In genomic region chr1:206909167-206909882, GRCh38 we compare ENCODE assay signal across 8 cellular contexts. TPM values are rescaled to one million over a fixed set of nuclear protein-coding genes. Genes with fewer than 3 reads are reported as not detected.
DNase-seq lines count a peak whose midpoint lies in the region; ATAC-seq and TF ChIP-seq lines count a peak whose summit lies in the region.

No MANE protein-coding gene starts in this region.

- H3K4me1 Mint-ChIP-seq in stimulated activated memory B cell treated with anti-CD40 and anti-IgM and Interleukin-4, amounts not matched to agents 10 μg/mL and 1 μg/mL and 100 μg/mL, for 72 hours, result peaks cover 91% of the 10 kb centered on the region

- H3K27ac Mint-ChIP-seq in stimulated activated memory B cell treated with anti-CD40 and anti-IgM and Interleukin-4, amounts not matched to agents 10 μg/mL and 1 μg/mL and 100 μg/mL, for 72 hours, result peak overlapping the region; percentile 14

- no peak for TF ChIP-seq CTCF in AG04450 (IDR thresholded peaks at IDR 0.05; ENCODE audit: low read depth, low read length)

- in situ Hi-C loops in T47D (cut with HindIII; ENCODE audit: low pct_unique_long_range_greater_than_20kb, low sequenced_read_pairs), result no loop called here

- H3K27me3 ChIP-seq in AG04450 (ENCODE audit: control insufficient read depth, insufficient read depth, low read length) (peaks cover 6% of the 10 kb centered on the region), HUES48 (ENCODE audit: control insufficient read depth, insufficient read depth, low read length) (peaks cover 42% of the 10 kb centered on the region)

- DNase-seq in AG04450 (ENCODE audit: low read depth, low spot score), result no peak
- DNase-seq in SW480 (ENCODE audit: low spot score), result peak; percentile 80
- peak; percentile 67 to 90 for DNase-seq in T47D (ENCODE audit: low read depth in 1 of 2, low spot score in 1 of 2)
- DNase-seq in kidney glomerular epithelial cell (lab: John Stamatoyannopoulos, UW), result peak; percentile 6

- H3K9ac ChIP-seq in HUES48 (ENCODE audit: low read depth, low read length), result no peak overlapping the region

- H3K9me3 Mint-ChIP-seq in stimulated activated memory B cell treated with anti-CD40 and anti-IgM and Interleukin-4, amounts not matched to agents 10 μg/mL and 1 μg/mL and 100 μg/mL, for 72 hours, result no peaks in the 10 kb centered on the region

- peaks cover 77% of the 10 kb centered on the region for H3K36me3 Mint-ChIP-seq in stimulated activated memory B cell treated with anti-CD40 and anti-IgM and Interleukin-4, amounts not matched to agents 10 μg/mL and 1 μg/mL and 100 μg/mL, for 72 hours

- H3K36me3 ChIP-seq in HUES48 (ENCODE audit: control insufficient read depth, insufficient read depth, low read length), result no peaks in the 10 kb centered on the region

- H3K4me3 ChIP-seq in AG04450 (ENCODE audit: low read depth, low read length), result peak overlapping the region; percentile 58
- H3K4me3 ChIP-seq in HUES48 (ENCODE audit: low read depth, low read length), result peak overlapping the region; percentile 72

- H3K27ac ChIP-seq in AG04450 (ENCODE audit: low read depth, low read length) (no peak overlapping the region), HUES48 (ENCODE audit: low read depth, low read length) (no peak overlapping the region)

- peaks cover 8% of the 10 kb centered on the region; the same call in 1 of the 2 replicates for H3K9me3 ChIP-seq in AG04450 (ENCODE audit: control insufficient read depth, insufficient read depth, low read length)
- no peaks in the 10 kb centered on the region for H3K9me3 ChIP-seq in HUES48 (ENCODE audit: control insufficient read depth, insufficient read depth, low read length)

- H3K27me3 Mint-ChIP-seq in stimulated activated memory B cell treated with anti-CD40 and anti-IgM and Interleukin-4, amounts not matched to agents 10 μg/mL and 1 μg/mL and 100 μg/mL, for 72 hours, result no peaks in the 10 kb centered on the region

- CTCF ChIA-PET in AG04450 (lab: Charles Lee), result interaction anchor here (0.6 to 4.9 kb wide), 21 partner anchors 9 to 296 kb away, joined by 3 to 50 read pairs (median 5); partner anchors contain the start of gene IL20

- H3K4me3 Mint-ChIP-seq in stimulated activated memory B cell treated with anti-CD40 and anti-IgM and Interleukin-4, amounts not matched to agents 10 μg/mL and 1 μg/mL and 100 μg/mL, for 72 hours, result peak overlapping the region; percentile 40

- POLR2A ChIA-PET in AG04450 (lab: Yijun Ruan, JAX), result interaction anchor here (1.1 kb wide), 1 partner anchor 63 kb away, joined by 4 read pairs; no protein-coding TSS in a partner anchor

- H3K4me1 ChIP-seq in HUES48 (ENCODE audit: control insufficient read depth, insufficient read depth, low read length), result peaks cover 9% of the 10 kb centered on the region

- ATAC-seq in stimulated activated memory B cell treated with anti-CD40 and anti-IgM and Interleukin-4, amounts not matched to agents 10 μg/mL and 1 μg/mL and 100 μg/mL, for 72 hours, result peak; percentile 16
- ATAC-seq in GM21723 (IDR thresholded peaks at IDR 0.05; ENCODE audit: unreplicated experiment) (no peak), HG03457 (IDR thresholded peaks at IDR 0.05; ENCODE audit: unreplicated experiment) (no peak)

RNA-seq across cellular contexts. Expression of gene IL24, which starts 12.1 kb away (rescaled TPM):
- polyA plus RNA-seq in AG04450 (2011; rRNA removed), result 0.60 and 0.73 TPM in 2 replicates
- 0.17 and 0.28 TPM in 2 replicates for polyA minus RNA-seq in AG04450 (2011; rRNA and poly(A)+ RNA removed)

RNA-seq across cellular contexts. Expression of gene FCMR, which starts 12.4 kb away (rescaled TPM):
- polyA plus RNA-seq in AG04450 (2011; rRNA removed), result 1.1 and 1.2 TPM in 2 replicates
- 2.0 and 2.8 TPM in 2 replicates for polyA minus RNA-seq in AG04450 (2011; rRNA and poly(A)+ RNA removed)

RNA-seq across cellular contexts. Expression of gene PIGR, which starts 36.9 kb away (rescaled TPM):
- not detected in 2 replicates for polyA plus RNA-seq in AG04450 (2011; rRNA removed)
- not detected in 2 replicates for polyA minus RNA-seq in AG04450 (2011; rRNA and poly(A)+ RNA removed)

RNA-seq across cellular contexts. Expression of gene IL20, which starts 43.9 kb away (rescaled TPM):
- polyA plus RNA-seq in AG04450 (2011; rRNA removed), result not detected in 2 replicates
- polyA minus RNA-seq in AG04450 (2011; rRNA and poly(A)+ RNA removed), result not detected in 2 replicates
